In the genomic region with DNA sequence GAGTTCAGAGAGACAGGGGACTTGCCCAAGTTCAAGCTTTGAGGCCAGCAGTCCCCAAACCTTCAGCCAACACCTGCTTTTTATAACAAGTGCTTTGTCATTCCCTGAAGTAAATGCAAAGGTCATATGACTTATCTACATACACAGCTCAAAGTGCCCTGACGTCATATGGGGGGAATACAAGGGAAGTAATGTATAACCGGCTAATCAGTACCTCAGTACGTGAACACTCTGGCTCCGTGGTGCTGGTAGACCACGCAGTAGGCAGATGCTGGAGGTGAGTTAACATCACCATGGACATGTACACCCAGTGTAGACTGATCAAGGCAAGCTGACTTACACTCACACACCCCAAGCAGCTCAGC, we compare ENCODE assay signal across 22 cellular contexts.
DNase-seq lines count a peak whose midpoint lies in the region; ATAC-seq and TF ChIP-seq lines count a peak whose summit lies in the region.
"Had no signal": no experiment of that assay in that cellular context is flagged by ENCODE, and none has a peak within 500 bp of the region (broad histone marks: within the 10 kb centered on the region; RNA-seq: fewer than 3 reads in every experiment).

No MANE protein-coding gene starts in this region.

- ATAC-seq in activated T-helper 17 cell treated with anti-CD3 and anti-CD28 coated beads, Interleukin-2, amount 50 U/mL, for 72 hours (replicated peaks), result peak; percentile 29
- no peak for ATAC-seq in naive B cell (ENCODE audit: low read depth in 2 of 2)
- ATAC-seq: CD8-positive, alpha-beta T cell; GM12878; PC-3; T-helper 17 cell had no signal

- TF ChIP-seq CTCF in Calu3 (IDR thresholded peaks at IDR 0.05; ENCODE audit: unreplicated experiment), result no peak

- CTCF ChIA-PET in Calu3 (lab: Charles Lee), result interaction anchor here (0.7 kb wide), 1 partner anchor 57 kb away, joined by 4 read pairs; no protein-coding TSS in a partner anchor

- no TSS peak for BruUV-seq in Calu3 (replicated peaks; lab: Mats Ljungman, UMichigan)

- peak overlapping the region; percentile 42 for H3K4me3 Mint-ChIP-seq in Calu3 (ENCODE audit: low read depth, unreplicated experiment)
- no peak overlapping the region for H3K4me3 Mint-ChIP-seq in activated T-helper 17 cell treated with anti-CD3 and anti-CD28 coated beads, Interleukin-2, amount 50 U/mL, for 72 hours
- peak overlapping the region in 5 of 8 donors; percentile 17 to 94 (median 87) for H3K4me3 Mint-ChIP-seq in naive B cell
- H3K4me3 Mint-ChIP-seq: activated CD4-positive, alpha-beta T cell treated with anti-CD3 and anti-CD28 coated beads, Interleukin-2, amount 10 ng/mL, durations not matched to agents 24 days and 14 days; CD8-positive, alpha-beta T cell; neural progenitor cell; T-helper 17 cell had no signal

- intact Hi-C loops in Calu3 (cut with micrococcal nuclease; ENCODE audit: unreplicated experiment), result no loop called here

- H3K27me3 Mint-ChIP-seq in Calu3 (ENCODE audit: unreplicated experiment) (no peaks in the 10 kb centered on the region), naive B cell (peaks cover 0 to 8% (median 0%) of the 10 kb centered on the region in 3 donors)
- H3K27me3 Mint-ChIP-seq in activated T-helper 17 cell treated with anti-CD3 and anti-CD28 coated beads, Interleukin-2, amount 50 U/mL, for 72 hours, result peaks cover 14% of the 10 kb centered on the region

- peaks cover 14% of the 10 kb centered on the region for H3K36me3 Mint-ChIP-seq in Calu3 (ENCODE audit: insufficient read depth, unreplicated experiment)
- no peaks in the 10 kb centered on the region for H3K36me3 Mint-ChIP-seq in activated T-helper 17 cell treated with anti-CD3 and anti-CD28 coated beads, Interleukin-2, amount 50 U/mL, for 72 hours (ENCODE audit: low read depth)
- H3K36me3 Mint-ChIP-seq in naive B cell, result no peaks in the 10 kb centered on the region
- H3K36me3 Mint-ChIP-seq: CD8-positive, alpha-beta T cell; neural progenitor cell had no signal

- H3K9me3 Mint-ChIP-seq in Calu3 (ENCODE audit: low read depth, unreplicated experiment) (peaks cover 2% of the 10 kb centered on the region), naive B cell (peaks cover 0 to 2% (median 0%) of the 10 kb centered on the region in 7 donors)
- H3K9me3 Mint-ChIP-seq in activated T-helper 17 cell treated with anti-CD3 and anti-CD28 coated beads, Interleukin-2, amount 50 U/mL, for 72 hours, result no peaks in the 10 kb centered on the region
- H3K9me3 Mint-ChIP-seq: activated CD4-positive, alpha-beta T cell treated with anti-CD3 and anti-CD28 coated beads, Interleukin-2, amount 10 ng/mL, durations not matched to agents 24 days and 14 days; CD8-positive, alpha-beta T cell; neural progenitor cell had no signal

- peaks cover 13% of the 10 kb centered on the region for H3K4me1 Mint-ChIP-seq in Calu3 (ENCODE audit: low read depth, unreplicated experiment)
- no peaks in the 10 kb centered on the region for H3K4me1 Mint-ChIP-seq in activated T-helper 17 cell treated with anti-CD3 and anti-CD28 coated beads, Interleukin-2, amount 50 U/mL, for 72 hours
- H3K4me1 Mint-ChIP-seq in naive B cell, result peaks cover 48 to 79% (median 53%) of the 10 kb centered on the region in 3 donors
- H3K4me1 Mint-ChIP-seq: T-helper 17 cell had no signal

- DNase-seq in COLO668 (lab: John Stamatoyannopoulos, UW; ENCODE audit: unreplicated experiment), result peak; percentile 53
- peak; percentile 39 for DNase-seq in Calu3
- no peak for DNase-seq in naive B cell
- DNase-seq in AG20443 (ENCODE audit: low spot score), result no peak
- DNase-seq in EL, result no peak
- no peak for DNase-seq in SW480 (ENCODE audit: low spot score)
- DNase-seq: activated CD4-positive, alpha-beta T cell treated with anti-CD3 and anti-CD28 coated beads, Interleukin-2, amount 10 ng/mL, durations not matched to agents 24 days and 14 days; activated CD8-positive, alpha-beta memory T cell treated with anti-CD3 and anti-CD28 coated beads, Interleukin-2, amount 50 U/mL, for 4 hours; activated effector memory CD4-positive, alpha-beta T cell treated with Interleukin-2 at 50 U/mL for 16 hours; amniotic stem cell; CD8-positive, alpha-beta T cell; DMS79; Kasumi-1; NCI-H1092; NCI-H2029; PC-3; stimulated activated CD4-positive, alpha-beta T cell treated with anti-CD3 and anti-CD28 coated beads, Interleukin-2, amount 100 ng/mL, for 24 hours; stimulated activated naive CD4-positive, alpha-beta T cell treated with Interleukin-2 at 50 U/mL for 16 hours; T-helper 17 cell had no signal

- H3K27ac Mint-ChIP-seq in Calu3 (ENCODE audit: unreplicated experiment) (peak overlapping the region; percentile 90), naive B cell (peak overlapping the region; percentile 44 to 96 (median 81))
- H3K27ac Mint-ChIP-seq in activated T-helper 17 cell treated with anti-CD3 and anti-CD28 coated beads, Interleukin-2, amount 50 U/mL, for 72 hours, result no peak overlapping the region
- H3K27ac Mint-ChIP-seq: activated CD4-positive, alpha-beta T cell treated with anti-CD3 and anti-CD28 coated beads, Interleukin-2, amount 10 ng/mL, durations not matched to agents 24 days and 14 days; CD8-positive, alpha-beta T cell; neural progenitor cell; T-helper 17 cell had no signal

Comparison
In these comparisons a context has a peak if more than half of its experiments do, and no peak if none do; other contexts are left out.
1. DNase-seq: peak in COLO668 (single experiment) and Calu3 (single experiment); none in naive B cell (single experiment), AG20443 (single experiment), EL (single experiment) and SW480 (single experiment).